Comparison of ENCODE assay signal across 1 cellular context in the genomic region with DNA sequence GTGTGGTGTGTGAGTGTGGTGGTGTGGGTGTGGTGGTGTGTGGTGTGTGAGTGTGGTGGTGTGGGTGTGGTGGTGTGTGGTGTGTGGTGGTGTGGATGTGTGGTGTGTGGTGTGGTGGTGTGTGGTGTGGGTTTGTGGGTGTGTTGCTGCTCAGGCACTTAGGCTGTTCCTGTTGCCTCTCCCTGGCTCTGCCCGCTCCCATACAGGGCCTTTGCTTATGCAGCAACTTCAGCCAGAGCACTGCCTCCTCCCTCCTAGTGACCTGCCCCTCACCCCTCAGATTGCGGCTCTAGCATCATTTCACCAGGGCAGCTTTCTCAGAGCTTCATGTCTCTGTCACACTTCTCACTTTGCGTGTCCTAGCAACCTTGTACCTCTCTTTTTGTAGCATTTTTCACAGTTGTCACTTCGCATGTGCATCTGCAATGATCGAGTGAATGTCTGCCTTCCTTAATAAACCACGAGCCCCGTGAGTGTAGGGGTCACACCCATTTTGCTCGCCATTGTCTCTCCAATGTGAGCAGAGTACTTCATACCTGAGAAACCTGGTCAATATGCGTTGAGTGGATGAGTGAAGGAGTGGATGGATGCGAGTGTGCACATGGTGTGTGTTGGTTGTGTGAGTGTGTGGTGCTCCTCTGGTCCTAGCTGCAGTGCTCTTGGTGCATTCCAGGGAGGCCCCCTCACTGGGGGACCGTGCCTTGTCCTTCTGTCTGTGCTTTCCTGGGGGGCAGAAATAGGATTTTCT.
TF ChIP-seq lines count a peak whose summit lies in the region.

No MANE protein-coding gene starts in this region.

TF ChIP-seq in K562, 482 proteins besides CTCF, POLR2A, EP300 and RAD21:
- TF ChIP-seq, protein P1, sequence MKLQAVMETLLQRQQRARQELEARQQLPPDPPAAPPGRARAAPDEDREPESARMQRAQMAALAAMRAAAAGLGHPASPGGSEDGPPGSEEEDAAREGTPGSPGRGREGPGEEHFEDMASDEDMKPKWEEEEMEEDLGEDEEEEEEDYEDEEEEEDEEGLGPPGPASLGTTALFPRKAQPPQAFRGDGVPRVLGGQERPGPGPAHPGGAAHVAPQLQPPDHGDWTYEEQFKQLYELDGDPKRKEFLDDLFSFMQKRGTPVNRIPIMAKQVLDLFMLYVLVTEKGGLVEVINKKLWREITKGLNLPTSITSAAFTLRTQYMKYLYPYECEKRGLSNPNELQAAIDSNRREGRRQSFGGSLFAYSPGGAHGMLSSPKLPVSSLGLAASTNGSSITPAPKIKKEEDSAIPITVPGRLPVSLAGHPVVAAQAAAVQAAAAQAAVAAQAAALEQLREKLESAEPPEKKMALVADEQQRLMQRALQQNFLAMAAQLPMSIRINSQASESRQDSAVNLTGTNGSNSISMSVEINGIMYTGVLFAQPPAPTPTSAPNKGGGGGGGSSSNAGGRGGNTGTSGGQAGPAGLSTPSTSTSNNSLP (IDR thresholded peaks at IDR 0.05; ENCODE audit: borderline replicate concordance, low read depth, low read length): no peak
- TF ChIP-seq ARID3B (CRISPR knock-in tag; IDR thresholded peaks at IDR 0.05; ENCODE audit: borderline replicate concordance): no peak
- no peak for TF ChIP-seq POLR2G (IDR thresholded peaks at IDR 0.05; ENCODE audit: low read depth, low read length)
- no peak for TF ChIP-seq ELF4 (CRISPR knock-in tag; IDR thresholded peaks at IDR 0.05)
- no peak for TF ChIP-seq IRF9 (tag; IDR thresholded peaks at IDR 0.05)
- no peak for TF ChIP-seq SFPQ (IDR thresholded peaks at IDR 0.05; ENCODE audit: low read depth, low read length)
- TF ChIP-seq MED1 (CRISPR knock-in tag; IDR thresholded peaks at IDR 0.05; ENCODE audit: borderline replicate concordance): no peak
- no peak for TF ChIP-seq ZSCAN29 (IDR thresholded peaks at IDR 0.05)
- TF ChIP-seq ZNF586 (CRISPR knock-in tag; conservative IDR thresholded peaks at IDR 0.05): no peak
